ENCODE assay signal across 10 cellular contexts in the genomic region with DNA sequence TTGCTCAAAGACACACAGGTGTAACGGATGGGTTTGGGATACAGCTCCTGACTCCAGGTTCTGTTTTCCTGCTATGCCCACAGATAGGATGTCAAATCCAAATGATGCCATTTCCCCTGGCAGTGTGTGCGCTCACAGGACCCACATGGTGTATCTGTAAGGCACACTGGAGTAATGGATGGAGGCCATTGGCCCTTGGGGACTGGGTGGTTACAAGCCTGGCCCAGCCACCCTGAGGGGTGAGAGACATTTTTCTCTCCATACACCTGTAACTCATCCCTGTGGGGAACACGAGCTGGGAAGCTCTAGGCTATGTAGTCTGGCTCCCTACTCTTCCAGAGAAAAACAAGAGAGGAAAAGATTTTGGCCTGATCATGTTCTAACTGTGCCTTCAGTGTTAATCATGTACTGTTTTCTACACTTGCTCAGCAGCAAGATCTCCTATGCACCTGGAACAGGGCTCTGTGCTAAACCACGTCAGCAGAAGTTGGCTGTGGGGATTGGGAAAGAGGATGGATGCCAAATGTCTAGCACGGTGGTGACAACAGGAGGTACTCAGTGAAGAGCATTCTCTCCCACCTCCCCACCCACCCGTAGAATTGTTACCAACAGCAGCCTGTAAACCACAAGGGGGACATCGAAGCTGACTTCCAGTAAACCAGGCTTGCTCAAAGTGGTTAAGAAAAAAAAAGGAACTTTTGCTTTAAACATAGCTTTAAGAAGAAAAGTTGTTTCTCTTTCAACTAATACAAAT.
A peak's percentile ranks its signal among the peaks of the same experiment; 100 is the strongest.
DNase-seq lines count a peak whose midpoint lies in the region; ATAC-seq and TF ChIP-seq lines count a peak whose summit lies in the region.
"Had no signal": no experiment of that assay in that cellular context is flagged by ENCODE, and none has a peak within 500 bp of the region (broad histone marks: within the 10 kb centered on the region; RNA-seq: fewer than 3 reads in every experiment).

No MANE protein-coding gene starts in this region.

- TF ChIP-seq POLR2A in esophagus squamous epithelium (IDR thresholded peaks at IDR 0.05) = no peak

- H2AFZ ChIP-seq in MM.1S (ENCODE audit: low read length) = peak overlapping the region; percentile 53

- ATAC-seq in CD4-positive, alpha-beta T cell (ENCODE audit: poor library complexity) = peak; percentile 29
- ATAC-seq in naive thymus-derived CD8-positive, alpha-beta T cell = peak in 1 of 2 donors; percentile 53

- no peak overlapping the region for H3K27ac ChIP-seq in CD4-positive, alpha-beta T cell (ENCODE audit: low read depth, low read length)
- H3K27ac ChIP-seq in MM.1S (ENCODE audit: low read length) (peak overlapping the region; percentile 27; the same call in 1 of the 2 replicates), esophagus squamous epithelium (peak overlapping the region in 3 of 4 donors; percentile 35 to 59 (median 59)), colonic mucosa (no peak overlapping the region)
- H3K27ac ChIP-seq in effector memory CD4-positive, alpha-beta T cell (ENCODE audit: insufficient read depth, low read length, poor library complexity, severe bottlenecking) = no peak overlapping the region
- H3K27ac ChIP-seq: neutrophil had no signal

- H4K20me1 ChIP-seq in MM.1S (ENCODE audit: insufficient read depth, low read length) = no peaks in the 10 kb centered on the region

- no peaks in the 10 kb centered on the region for H3K9me2 ChIP-seq in MM.1S (replicated peaks; ENCODE audit: insufficient read depth, low read length)

- H3K27ac Mint-ChIP-seq in CD4-positive, alpha-beta T cell = no peak overlapping the region
- H3K27ac Mint-ChIP-seq in naive thymus-derived CD8-positive, alpha-beta T cell = peak overlapping the region in 7 of 10 donors; percentile 6 to 90 (median 41)

- H3K79me2 ChIP-seq in MM.1S (ENCODE audit: low read length) = no peaks in the 10 kb centered on the region

- H3K4me1 ChIP-seq in MM.1S (ENCODE audit: low read length) (peaks cover 13% of the 10 kb centered on the region; the same call in 1 of the 2 replicates), esophagus squamous epithelium (peaks cover 0 to 17% (median 3%) of the 10 kb centered on the region in 3 donors), colonic mucosa (no peaks in the 10 kb centered on the region)
- H3K4me1 ChIP-seq in effector memory CD4-positive, alpha-beta T cell (ENCODE audit: control insufficient read depth, insufficient read depth, low read length, poor library complexity, severe bottlenecking) = no peaks in the 10 kb centered on the region

- H3K27me3 Mint-ChIP-seq in CD4-positive, alpha-beta T cell = no peaks in the 10 kb centered on the region
- H3K27me3 Mint-ChIP-seq in naive thymus-derived CD8-positive, alpha-beta T cell = no peaks in the 10 kb centered on the region

- no peak for TF ChIP-seq CTCF in CD4-positive, alpha-beta T cell (IDR thresholded peaks at IDR 0.05)
- TF ChIP-seq CTCF in MM.1S (IDR thresholded peaks at IDR 0.05; ENCODE audit: low read length) = no peak
- TF ChIP-seq CTCF in esophagus squamous epithelium (IDR thresholded peaks at IDR 0.05) = peak in 1 of 6 experiments; percentile 10
- TF ChIP-seq CTCF in colonic mucosa (IDR thresholded peaks at IDR 0.05) = no peak

- peaks cover 16% of the 10 kb centered on the region for H3K4me1 Mint-ChIP-seq in CD4-positive, alpha-beta T cell (ENCODE audit: low read depth)
- H3K4me1 Mint-ChIP-seq in naive thymus-derived CD8-positive, alpha-beta T cell = peaks cover 2 to 45% (median 21%) of the 10 kb centered on the region in 4 donors

- no peak for DNase-seq in CD4-positive, alpha-beta T cell
- DNase-seq in MM.1S (no peak), esophagus squamous epithelium (lab: John Stamatoyannopoulos, UW) (no peak), colonic mucosa (no peak), NCI-H1048 (lab: John Stamatoyannopoulos, UW) (no peak)
- DNase-seq in naive thymus-derived CD8-positive, alpha-beta T cell = peak in 4 of 10 donors; percentile 5 to 26 (median 12)
- DNase-seq in effector memory CD4-positive, alpha-beta T cell = no peak
- DNase-seq in central memory CD4-positive, alpha-beta T cell = no peak
- DNase-seq: T1000 had no signal

- POLR2A ChIA-PET in CD4-positive, alpha-beta T cell (lab: Charles Lee) = interaction anchor here (0.8 kb wide), 1 partner anchor 15 kb away, joined by 3 read pairs; no protein-coding TSS in a partner anchor
- POLR2A ChIA-PET in naive thymus-derived CD8-positive, alpha-beta T cell (lab: Charles Lee) = interaction anchor here (1.0 kb wide), 1 partner anchor 25 kb away, joined by 3 read pairs; no protein-coding TSS in a partner anchor

- intact Hi-C loops in CD4-positive, alpha-beta T cell (cut with DNase I, micrococcal nuclease) = loop anchor here in 1 of 2 experiments (5.0 kb wide), 1 partner anchor 51 kb away; no protein-coding TSS in a partner anchor
- intact Hi-C loops in esophagus squamous epithelium (cut with DNase I) (no loop called here), colonic mucosa (cut with DNase I) (no loop called here)

- H3K9me3 ChIP-seq in CD4-positive, alpha-beta T cell (ENCODE audit: control insufficient read depth, low read length) = no peaks in the 10 kb centered on the region
- H3K9me3 ChIP-seq in MM.1S (replicated peaks; ENCODE audit: insufficient read depth, low read length) = no peaks in the 10 kb centered on the region
- no peaks in the 10 kb centered on the region for H3K9me3 ChIP-seq in esophagus squamous epithelium
- no peaks in the 10 kb centered on the region for H3K9me3 ChIP-seq in colonic mucosa
- H3K9me3 ChIP-seq in effector memory CD4-positive, alpha-beta T cell (ENCODE audit: control insufficient read depth, low read length) = no peaks in the 10 kb centered on the region
- H3K9me3 ChIP-seq: neutrophil had no signal

- CTCF ChIA-PET in CD4-positive, alpha-beta T cell (lab: Charles Lee) = interaction anchor here (0.6 to 1.1 kb wide), 2 partner anchors 9 to 73 kb away, joined by 3 read pairs; no protein-coding TSS in a partner anchor

- H3K36me3 ChIP-seq in MM.1S (replicated peaks; ENCODE audit: insufficient read depth, low read length) (no peaks in the 10 kb centered on the region), esophagus squamous epithelium (no peaks in the 10 kb centered on the region), colonic mucosa (no peaks in the 10 kb centered on the region)
- H3K36me3 ChIP-seq in effector memory CD4-positive, alpha-beta T cell (ENCODE audit: control insufficient read depth, insufficient read depth, low read length) = no peaks in the 10 kb centered on the region
- H3K36me3 ChIP-seq: neutrophil had no signal

- H3K4me2 ChIP-seq in MM.1S (ENCODE audit: low read depth, low read length) = peak overlapping the region; percentile 49

- H3K4me3 Mint-ChIP-seq in CD4-positive, alpha-beta T cell = no peak overlapping the region
- H3K4me3 Mint-ChIP-seq in naive thymus-derived CD8-positive, alpha-beta T cell = peak overlapping the region in 5 of 10 donors; percentile 8 to 26 (median 21)

- no peaks in the 10 kb centered on the region for H3K27me3 ChIP-seq in CD4-positive, alpha-beta T cell (ENCODE audit: control insufficient read depth, insufficient read depth, low read length)
- H3K27me3 ChIP-seq in MM.1S (replicated peaks; ENCODE audit: insufficient read depth, low read length) = no peaks in the 10 kb centered on the region
- no peaks in the 10 kb centered on the region for H3K27me3 ChIP-seq in esophagus squamous epithelium
- H3K27me3 ChIP-seq in colonic mucosa = no peaks in the 10 kb centered on the region
- no peaks in the 10 kb centered on the region for H3K27me3 ChIP-seq in effector memory CD4-positive, alpha-beta T cell (replicated peaks; ENCODE audit: control insufficient read depth, insufficient read depth, low read length, poor library complexity, severe bottlenecking)
- H3K27me3 ChIP-seq: neutrophil had no signal

- no peaks in the 10 kb centered on the region for H3K36me3 Mint-ChIP-seq in CD4-positive, alpha-beta T cell (ENCODE audit: low read depth)
- H3K36me3 Mint-ChIP-seq in naive thymus-derived CD8-positive, alpha-beta T cell = no peaks in the 10 kb centered on the region

- H3K4me3 ChIP-seq in MM.1S (ENCODE audit: low read length) = no peak overlapping the region
- H3K4me3 ChIP-seq in esophagus squamous epithelium = no peak overlapping the region
- H3K4me3 ChIP-seq in colonic mucosa = no peak overlapping the region
- H3K4me3 ChIP-seq in effector memory CD4-positive, alpha-beta T cell (ENCODE audit: insufficient read depth, low read depth, low read length, poor library complexity, severe bottlenecking) = no peak overlapping the region

- H3K9me3 Mint-ChIP-seq in CD4-positive, alpha-beta T cell = no peaks in the 10 kb centered on the region
- H3K9me3 Mint-ChIP-seq in naive thymus-derived CD8-positive, alpha-beta T cell = no peaks in the 10 kb centered on the region

- H3K9ac ChIP-seq in MM.1S (ENCODE audit: low read length) (no peak overlapping the region), colonic mucosa (ENCODE audit: low read depth in 2 of 2, low read length in 2 of 2) (no peak overlapping the region)

- H3F3A ChIP-seq in MM.1S (ENCODE audit: insufficient read depth, low read length) = no peaks in the 10 kb centered on the region

- WGBS in esophagus squamous epithelium, 2 donors = 45 to 53% methylated on average over 6 of the region's 7 CpGs

Comparison
In these comparisons a context has a peak if more than half of its experiments do, and no peak if none do; other contexts are left out.
1. H3K27ac ChIP-seq: peak in MM.1S (single experiment) and esophagus squamous epithelium (3 of 4); none in CD4-positive, alpha-beta T cell (single experiment), colonic mucosa (single experiment) and effector memory CD4-positive, alpha-beta T cell (single experiment).